ENCODE assay signal across 17 cellular contexts in the genomic region with DNA sequence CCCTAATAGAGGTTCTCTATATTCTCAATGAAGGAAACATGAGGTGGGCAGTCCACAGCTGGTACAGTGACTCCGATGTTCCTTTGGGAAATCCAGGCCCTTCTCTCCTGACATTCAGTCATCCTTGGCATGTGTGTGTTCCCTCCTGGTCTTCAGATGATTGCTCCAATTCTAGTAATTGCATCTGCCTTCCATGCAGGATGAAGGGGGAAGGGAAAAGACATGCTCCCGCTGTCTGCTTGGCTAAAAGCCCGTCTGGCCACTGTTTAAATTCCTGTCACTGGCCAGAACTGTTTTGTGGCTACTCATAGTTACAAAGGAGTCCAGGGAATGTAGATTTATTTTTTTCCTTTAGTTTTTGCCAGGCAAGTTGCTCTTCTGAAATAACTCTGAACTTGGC.
DNase-seq lines count a peak whose midpoint lies in the region; ATAC-seq, FAIRE-seq and TF ChIP-seq lines count a peak whose summit lies in the region.
"Had no signal": no experiment of that assay in that cellular context is flagged by ENCODE, and none has a peak within 500 bp of the region (broad histone marks: within the 10 kb centered on the region; RNA-seq: fewer than 3 reads in every experiment).

No MANE protein-coding gene starts in this region.

- in situ Hi-C loops in gastrocnemius medialis (cut with MboI; ENCODE audit: low sequenced_read_pairs in 4 of 4): no loop called here

- peak; percentile 3 for DNase-seq in NCI-H1092 treated with DMSO at 0.1 percent for 48 hours (lab: John Stamatoyannopoulos, UW)
- no peak for DNase-seq in NCI-H1092 (lab: John Stamatoyannopoulos, UW)
- peak; percentile 91 for DNase-seq in astrocyte (ENCODE audit: low read depth)
- peak; percentile 49 for DNase-seq in left ventricle myocardium superior
- DNase-seq in gastrocnemius medialis: peak; percentile 6 to 31
- DNase-seq in CD4-positive, alpha-beta memory T cell: no peak
- no peak for DNase-seq in PC-9
- DNase-seq in GDM1 (lab: John Stamatoyannopoulos, UW): no peak
- DNase-seq: DND-41; immature natural killer cell; NCI-H1436; stimulated activated CD4-positive, alpha-beta T cell treated with anti-CD3 and anti-CD28 coated beads, Interleukin-1b, Interleukin-23, amount 100 ng/mL, for 48 hours; stimulated activated naive CD4-positive, alpha-beta T cell treated with Interleukin-2 at 50 U/mL for 16 hours; T1000 had no signal

- H2AFZ ChIP-seq in astrocyte (ENCODE audit: low read depth, low read length) (peak overlapping the region; percentile 15), PC-9 (no peak overlapping the region)

- CTCF ChIA-PET in CD4-positive, alpha-beta memory T cell (lab: Charles Lee; ENCODE audit: partially characterized antibody): no interaction called here
- CTCF ChIA-PET in PC-9 (lab: Charles Lee): no interaction called here

- TF ChIP-seq POLR2A in gastrocnemius medialis (IDR thresholded peaks at IDR 0.05): no peak

- H3K9me2 ChIP-seq in PC-9 (ENCODE audit: insufficient read depth): no peaks in the 10 kb centered on the region

- BruUV-seq in PC-9 (replicated peaks; lab: Mats Ljungman, UMichigan): no TSS peak

- ATAC-seq in left ventricle myocardium superior (peak; percentile 82), gastrocnemius medialis (no peak)

- H3K4me3 Mint-ChIP-seq in astrocyte (ENCODE audit: unreplicated experiment): no peak overlapping the region
- no peak overlapping the region for H3K4me3 Mint-ChIP-seq in CD4-positive, alpha-beta memory T cell
- H3K4me3 Mint-ChIP-seq: immature natural killer cell, neural crest cell had no signal

- H3K27me3 Mint-ChIP-seq in astrocyte (ENCODE audit: low read depth, unreplicated experiment): no peaks in the 10 kb centered on the region
- H3K27me3 Mint-ChIP-seq in CD4-positive, alpha-beta memory T cell: peaks cover 8 to 15% of the 10 kb centered on the region in 2 donors

- no peaks in the 10 kb centered on the region for H3F3A ChIP-seq in PC-9 (ENCODE audit: insufficient read depth, low read depth)

- H3K79me2 ChIP-seq in astrocyte (ENCODE audit: insufficient read depth, low read length) (no peaks in the 10 kb centered on the region), PC-9 (ENCODE audit: low read depth) (no peaks in the 10 kb centered on the region)

- no peak overlapping the region for H3K9ac ChIP-seq in astrocyte (ENCODE audit: low read length)

- no peak overlapping the region for H3K27ac ChIP-seq in astrocyte (ENCODE audit: low read depth, low read length)
- no peak overlapping the region for H3K27ac ChIP-seq in gastrocnemius medialis
- H3K27ac ChIP-seq in CD4-positive, alpha-beta memory T cell (ENCODE audit: low read depth, low read length): no peak overlapping the region
- H3K27ac ChIP-seq in PC-9: no peak overlapping the region
- H3K27ac ChIP-seq: 22Rv1 had no signal

- H3K4me1 ChIP-seq in astrocyte (ENCODE audit: insufficient read depth, low read length) (peaks cover 9% of the 10 kb centered on the region), gastrocnemius medialis (peaks cover 4 to 5% of the 10 kb centered on the region in 2 donors), PC-9 (replicated peaks; ENCODE audit: insufficient read depth) (no peaks in the 10 kb centered on the region)
- no peaks in the 10 kb centered on the region for H3K4me1 ChIP-seq in CD4-positive, alpha-beta memory T cell (ENCODE audit: insufficient read depth, low read length)

- no peaks in the 10 kb centered on the region for H3K36me3 Mint-ChIP-seq in astrocyte (ENCODE audit: low read depth, unreplicated experiment)
- H3K36me3 Mint-ChIP-seq in CD4-positive, alpha-beta memory T cell: no peaks in the 10 kb centered on the region
- H3K36me3 Mint-ChIP-seq: immature natural killer cell had no signal

- H3K4me3 ChIP-seq in astrocyte (ENCODE audit: insufficient read depth, low read depth, low read length) (no peak overlapping the region), gastrocnemius medialis (no peak overlapping the region), PC-9 (no peak overlapping the region)
- no peak overlapping the region for H3K4me3 ChIP-seq in CD4-positive, alpha-beta memory T cell (ENCODE audit: low read length in 2 of 2)

- intact Hi-C loops in left ventricle myocardium superior (cut with micrococcal nuclease) (no loop called here), gastrocnemius medialis (cut with DNase I; ENCODE audit: low total_unique reads) (no loop called here), PC-9 (cut with micrococcal nuclease; ENCODE audit: unreplicated experiment) (no loop called here)
- intact Hi-C loops in CD4-positive, alpha-beta memory T cell (cut with micrococcal nuclease): no loop called here

- TF ChIP-seq CTCF in astrocyte (IDR thresholded peaks at IDR 0.05; ENCODE audit: insufficient read depth, low read depth, low read length) (no peak), gastrocnemius medialis (IDR thresholded peaks at IDR 0.05 in 4 of 5, conservative IDR thresholded peaks at IDR 0.05 in 1 of 5) (no peak), PC-9 (conservative IDR thresholded peaks at IDR 0.05) (no peak)

- no peaks in the 10 kb centered on the region for H3K9me3 ChIP-seq in astrocyte (ENCODE audit: insufficient read depth, low read depth, low read length)
- no peaks in the 10 kb centered on the region for H3K9me3 ChIP-seq in gastrocnemius medialis
- no peaks in the 10 kb centered on the region for H3K9me3 ChIP-seq in CD4-positive, alpha-beta memory T cell (ENCODE audit: control insufficient read depth in 1 of 2, low read length in 2 of 2)
- no peaks in the 10 kb centered on the region for H3K9me3 ChIP-seq in PC-9 (ENCODE audit: insufficient read depth, low read depth)

- no peaks in the 10 kb centered on the region for H3K27me3 ChIP-seq in astrocyte (ENCODE audit: insufficient read depth, low read length)
- H3K27me3 ChIP-seq in gastrocnemius medialis: no peaks in the 10 kb centered on the region
- no peaks in the 10 kb centered on the region for H3K27me3 ChIP-seq in CD4-positive, alpha-beta memory T cell (ENCODE audit: insufficient read depth, low read length)
- H3K27me3 ChIP-seq in PC-9 (ENCODE audit: insufficient read depth, low read depth): no peaks in the 10 kb centered on the region

- peak overlapping the region; percentile 86 for H3K27ac Mint-ChIP-seq in astrocyte (ENCODE audit: unreplicated experiment)
- H3K27ac Mint-ChIP-seq in CD4-positive, alpha-beta memory T cell: no peak overlapping the region
- H3K27ac Mint-ChIP-seq: immature natural killer cell had no signal

- FAIRE-seq in astrocyte (lab: Jason Lieb, UNC): no peak
- FAIRE-seq: endothelial cell of umbilical vein had no signal

- H3K4me1 Mint-ChIP-seq in astrocyte (ENCODE audit: low read depth, unreplicated experiment): peaks cover 16% of the 10 kb centered on the region
- H3K4me1 Mint-ChIP-seq in CD4-positive, alpha-beta memory T cell: no peaks in the 10 kb centered on the region
- H3K4me1 Mint-ChIP-seq: immature natural killer cell, neural crest cell had no signal

- peaks cover 3% of the 10 kb centered on the region for H3K9me3 Mint-ChIP-seq in astrocyte (ENCODE audit: unreplicated experiment)
- peaks cover 0 to 5% (median 0%) of the 10 kb centered on the region in 8 donors for H3K9me3 Mint-ChIP-seq in CD4-positive, alpha-beta memory T cell

- POLR2A ChIA-PET in CD4-positive, alpha-beta memory T cell (lab: Charles Lee; ENCODE audit: partially characterized antibody): no interaction called here
- POLR2A ChIA-PET in PC-9 (lab: Charles Lee; ENCODE audit: unreplicated experiment): no interaction called here

- no peaks in the 10 kb centered on the region for H3K36me3 ChIP-seq in astrocyte (ENCODE audit: insufficient read depth, low read length)
- no peaks in the 10 kb centered on the region for H3K36me3 ChIP-seq in gastrocnemius medialis
- H3K36me3 ChIP-seq in CD4-positive, alpha-beta memory T cell (ENCODE audit: insufficient read depth, low read length): no peaks in the 10 kb centered on the region
- no peaks in the 10 kb centered on the region for H3K36me3 ChIP-seq in PC-9 (ENCODE audit: low read depth)

- H3K4me2 ChIP-seq in astrocyte (ENCODE audit: low read length) (peak overlapping the region; percentile 37), PC-9 (no peak overlapping the region)

- H4K20me1 ChIP-seq in astrocyte (ENCODE audit: insufficient read depth, low read length) (no peaks in the 10 kb centered on the region), PC-9 (ENCODE audit: insufficient read depth) (no peaks in the 10 kb centered on the region)

Comparison
In these comparisons a context has a peak if more than half of its experiments do, and no peak if none do; other contexts are left out.
1. DNase-seq: peak in NCI-H1092 treated with DMSO at 0.1 percent for 48 hours (single experiment), astrocyte (single experiment), left ventricle myocardium superior (single experiment) and gastrocnemius medialis (2 of 2); none in NCI-H1092 (single experiment), CD4-positive, alpha-beta memory T cell (0 of 5), PC-9 (0 of 2) and GDM1 (single experiment).